Comparison of ENCODE assay signal across 16 cellular contexts in genomic region chr15:20345401-20345958, GRCh38.
DNase-seq lines count a peak whose midpoint lies in the region; ATAC-seq and TF ChIP-seq lines count a peak whose summit lies in the region.
"Had no signal": no experiment of that assay in that cellular context is flagged by ENCODE, and none has a peak within 500 bp of the region (broad histone marks: within the 10 kb centered on the region; RNA-seq: fewer than 3 reads in every experiment).

No MANE protein-coding gene starts in this region.

- no peak overlapping the region for H3K4me3 Mint-ChIP-seq in stimulated activated naive CD8-positive, alpha-beta T cell treated with anti-CD3 and anti-CD28 coated beads, Interleukin-15, amount 100 ng/mL, for 72 hours
- H3K4me3 Mint-ChIP-seq in mesothelial cell of epicardium: no peak overlapping the region
- H3K4me3 Mint-ChIP-seq: endodermal cell, IgD-negative memory B cell had no signal

- peak; percentile 31 for ATAC-seq in stimulated activated naive CD8-positive, alpha-beta T cell treated with anti-CD3 and anti-CD28 coated beads, Interleukin-15, amount 100 ng/mL, for 72 hours
- no peak for ATAC-seq in stimulated activated naive CD8-positive, alpha-beta T cell treated with anti-CD3 and anti-CD28 coated beads, Interleukin-15, Interleukin-2, amounts not matched to agents 100 U/mL and 50 U/mL, for 24 hours
- ATAC-seq in HG02884 (IDR thresholded peaks at IDR 0.05; ENCODE audit: unreplicated experiment): no peak

- no peaks in the 10 kb centered on the region for H3K4me1 Mint-ChIP-seq in stimulated activated naive CD8-positive, alpha-beta T cell treated with anti-CD3 and anti-CD28 coated beads, Interleukin-15, amount 100 ng/mL, for 72 hours
- H3K4me1 Mint-ChIP-seq in mesothelial cell of epicardium: no peaks in the 10 kb centered on the region
- H3K4me1 Mint-ChIP-seq: endodermal cell, IgD-negative memory B cell had no signal

- TF ChIP-seq CTCF in mesothelial cell of epicardium (IDR thresholded peaks at IDR 0.05; ENCODE audit: unreplicated experiment): no peak

- H3K9me3 Mint-ChIP-seq in stimulated activated naive CD8-positive, alpha-beta T cell treated with anti-CD3 and anti-CD28 coated beads, Interleukin-15, amount 100 ng/mL, for 72 hours: no peaks in the 10 kb centered on the region
- H3K9me3 Mint-ChIP-seq in mesothelial cell of epicardium: peaks cover 9% of the 10 kb centered on the region
- H3K9me3 Mint-ChIP-seq: endodermal cell, IgD-negative memory B cell had no signal

- H3K27me3 Mint-ChIP-seq in stimulated activated naive CD8-positive, alpha-beta T cell treated with anti-CD3 and anti-CD28 coated beads, Interleukin-15, amount 100 ng/mL, for 72 hours: peaks cover 8% of the 10 kb centered on the region
- no peaks in the 10 kb centered on the region for H3K27me3 Mint-ChIP-seq in mesothelial cell of epicardium (ENCODE audit: low read depth)
- H3K27me3 Mint-ChIP-seq: IgD-negative memory B cell had no signal

- no peak overlapping the region for H3K27ac Mint-ChIP-seq in stimulated activated naive CD8-positive, alpha-beta T cell treated with anti-CD3 and anti-CD28 coated beads, Interleukin-15, amount 100 ng/mL, for 72 hours
- H3K27ac Mint-ChIP-seq in mesothelial cell of epicardium: no peak overlapping the region
- H3K27ac Mint-ChIP-seq: endodermal cell, IgD-negative memory B cell had no signal

- H3K36me3 Mint-ChIP-seq in mesothelial cell of epicardium: peaks cover 7% of the 10 kb centered on the region
- H3K36me3 Mint-ChIP-seq: IgD-negative memory B cell had no signal

- DNase-seq in stimulated activated naive CD8-positive, alpha-beta T cell treated with anti-CD3 and anti-CD28 coated beads, Interleukin-15, amount 100 ng/mL, for 72 hours: no peak
- no peak for DNase-seq in stimulated activated naive CD8-positive, alpha-beta T cell treated with anti-CD3 and anti-CD28 coated beads, Interleukin-15, Interleukin-2, amounts not matched to agents 100 U/mL and 50 U/mL, for 24 hours
- DNase-seq in SK-N-DZ (ENCODE audit: low spot score) (peak; percentile 13), mesothelial cell of epicardium (ENCODE audit: low spot score in 2 of 2, unreplicated experiment in 2 of 2) (peak; percentile 37 to 49), NCI-H187 (lab: John Stamatoyannopoulos, UW) (no peak), NCI-H510A (lab: John Stamatoyannopoulos, UW) (no peak)
- DNase-seq in activated naive CD4-positive, alpha-beta T cell treated with anti-CD3 and anti-CD28 coated beads, Interleukin-2, amount 50 U/mL, for 16 hours: no peak
- DNase-seq: endodermal cell, MV-4-11, NCI-H2029, NCI-H526, OCI-M1, stomach, SW 1271 had no signal

Comparison
In these comparisons a context has a peak if more than half of its experiments do, and no peak if none do; other contexts are left out.
1. DNase-seq: peak in SK-N-DZ (single experiment) and mesothelial cell of epicardium (2 of 2); none in stimulated activated naive CD8-positive, alpha-beta T cell treated with anti-CD3 and anti-CD28 coated beads, Interleukin-15, amount 100 ng/mL, for 72 hours (0 of 2), stimulated activated naive CD8-positive, alpha-beta T cell treated with anti-CD3 and anti-CD28 coated beads, Interleukin-15, Interleukin-2, amounts not matched to agents 100 U/mL and 50 U/mL, for 24 hours (single experiment), activated naive CD4-positive, alpha-beta T cell treated with anti-CD3 and anti-CD28 coated beads, Interleukin-2, amount 50 U/mL, for 16 hours (single experiment), NCI-H187 (0 of 2) and NCI-H510A (single experiment).